ENCODE assay signal across 26 cellular contexts in the genomic region with DNA sequence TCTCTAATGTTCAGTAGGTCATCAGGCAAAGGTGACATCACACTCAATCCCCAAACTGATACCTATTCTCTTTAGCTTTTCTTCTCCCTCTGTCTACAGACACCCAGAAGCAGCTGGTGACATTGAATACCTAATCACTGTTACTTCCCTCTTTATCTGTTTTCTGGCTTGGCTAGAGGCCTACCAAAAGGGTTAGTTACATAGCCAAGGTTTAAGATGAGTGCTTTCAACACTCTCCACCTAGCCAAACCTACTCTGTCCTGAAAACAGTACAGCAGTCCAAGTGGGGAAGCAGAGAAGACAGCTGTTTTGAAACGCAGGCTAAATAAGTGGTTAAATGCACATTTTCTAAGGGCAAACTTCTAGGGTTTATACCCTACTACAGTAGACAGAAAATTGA.
"Had no signal": no experiment of that assay in that cellular context is flagged by ENCODE, and none has a peak within 500 bp of the region (broad histone marks: within the 10 kb centered on the region; RNA-seq: fewer than 3 reads in every experiment).

No MANE protein-coding gene starts in this region.

- H3K36me3 ChIP-seq: ascending aorta, Peyer's patch had no signal

- H3K4me1 ChIP-seq: ascending aorta, Peyer's patch had no signal

- H3K27me3 Mint-ChIP-seq: activated naive CD8-positive, alpha-beta T cell treated with anti-CD3 and anti-CD28 coated beads, Interleukin-2, amount 50 U/mL, for 24 hours had no signal

- H3K9me3 Mint-ChIP-seq: activated naive CD4-positive, alpha-beta T cell treated with anti-CD3 and anti-CD28 coated beads, Interleukin-2, amount 50 U/mL, for 72 hours; activated naive CD8-positive, alpha-beta T cell treated with anti-CD3 and anti-CD28 coated beads, Interleukin-2, amount 50 U/mL, for 24 hours; brain; T-helper 1 cell treated with Interleukin-12 subunit alpha and Interleukin-12 subunit beta and Interleukin-4 antibody, amounts not matched to agents 30 μg/mL and 1 μg/mL, for 36 hours had no signal

- H3K27ac ChIP-seq: ascending aorta, KMS-11, Peyer's patch, RWPE1 had no signal

- DNase-seq: activated CD4-positive, alpha-beta T cell treated with anti-CD3 and anti-CD28 coated beads for 48 hours; activated CD4-positive, alpha-beta T cell treated with anti-CD3 and anti-CD28 coated beads, Interleukin-2, amount 50 U/mL, for 4 hours; activated CD8-positive, alpha-beta memory T cell treated with anti-CD3 and anti-CD28 coated beads, Interleukin-2, amount 50 U/mL, for 48 hours; activated CD8-positive, alpha-beta T cell treated with anti-CD3 and anti-CD28 coated beads, Interleukin-2, amount 10 ng/mL, durations not matched to agents 7 days and 5 days; activated effector memory CD4-positive, alpha-beta T cell treated with anti-CD3 and anti-CD28 coated beads, Interleukin-2, amount 50 U/mL, for 16 hours; activated naive CD4-positive, alpha-beta T cell treated with Interleukin-2 at 50 U/mL for 16 hours; activated naive CD8-positive, alpha-beta T cell treated with anti-CD3 and anti-CD28 coated beads, Interleukin-2, amount 50 U/mL, for 24 hours; activated T-cell treated with anti-CD3 and anti-CD28 coated beads, Interleukin-2, amount 50 U/mL, for 1 hour; amniotic stem cell; NCI-H1092; NCI-H1417; NCI-H1694; NCI-H2081; NCI-H2227 treated with DMSO at 0.1 percent for 48 hours; NCI-H446 treated with DMSO at 0.1 percent for 48 hours; NCI-H524 treated with DMSO at 0.1 percent for 48 hours; NCI-H774; Peyer's patch; SHP77 treated with DMSO at 0.1 percent for 48 hours had no signal

- H3K4me1 Mint-ChIP-seq: activated naive CD8-positive, alpha-beta T cell treated with anti-CD3 and anti-CD28 coated beads, Interleukin-2, amount 50 U/mL, for 24 hours; brain had no signal

- H3K4me3 ChIP-seq: ascending aorta, Peyer's patch had no signal

- ATAC-seq: activated CD4-positive, CD25-positive, alpha-beta regulatory T cell treated with anti-CD3 and anti-CD28 coated beads, Interleukin-2, amount 50 U/mL, for 24 hours; activated CD8-positive, alpha-beta T cell treated with anti-CD3 and anti-CD28 coated beads, Interleukin-2, amount 10 ng/mL, durations not matched to agents 7 days and 5 days; activated naive CD8-positive, alpha-beta T cell treated with anti-CD3 and anti-CD28 coated beads, Interleukin-2, amount 50 U/mL, for 24 hours had no signal

- H3K4me3 Mint-ChIP-seq: activated CD8-positive, alpha-beta T cell treated with anti-CD3 and anti-CD28 coated beads, Interleukin-2, amount 10 ng/mL, durations not matched to agents 7 days and 5 days; activated naive CD8-positive, alpha-beta T cell treated with anti-CD3 and anti-CD28 coated beads, Interleukin-2, amount 50 U/mL, for 24 hours; brain; T-helper 1 cell treated with Interleukin-12 subunit alpha and Interleukin-12 subunit beta and Interleukin-4 antibody, amounts not matched to agents 30 μg/mL and 1 μg/mL, for 36 hours had no signal

- H3K9me3 ChIP-seq: ascending aorta, Peyer's patch had no signal

- H3K36me3 Mint-ChIP-seq: brain had no signal

- H3K4me2 ChIP-seq: KMS-11 had no signal

- H3K27ac Mint-ChIP-seq: activated CD8-positive, alpha-beta T cell treated with anti-CD3 and anti-CD28 coated beads, Interleukin-2, amount 10 ng/mL, durations not matched to agents 7 days and 5 days; activated naive CD8-positive, alpha-beta T cell treated with anti-CD3 and anti-CD28 coated beads, Interleukin-2, amount 50 U/mL, for 24 hours; brain; T-helper 1 cell treated with Interleukin-12 subunit alpha and Interleukin-12 subunit beta and Interleukin-4 antibody, amounts not matched to agents 30 μg/mL and 1 μg/mL, for 36 hours had no signal

- H3K27me3 ChIP-seq: ascending aorta, Peyer's patch had no signal
